Comparison of ENCODE assay signal across 15 cellular contexts in genomic region chr7:77746824-77747165, GRCh38. TPM values are rescaled to one million over a fixed set of nuclear protein-coding genes. Genes with fewer than 3 reads are reported as not detected.
DNase-seq lines count a peak whose midpoint lies in the region; ATAC-seq and TF ChIP-seq lines count a peak whose summit lies in the region.
"Had no signal": no experiment of that assay in that cellular context is flagged by ENCODE, and none has a peak within 500 bp of the region (broad histone marks: within the 10 kb centered on the region; RNA-seq: fewer than 3 reads in every experiment).

No MANE protein-coding gene starts in this region.

- H3K4me1 Mint-ChIP-seq in stimulated activated effector memory CD8-positive, alpha-beta T cell treated with anti-CD3 and anti-CD28 coated beads, Interleukin-12 subunit alpha, Interleukin-12 subunit beta, amount 100 ng/mL, for 72 hours, result peaks cover 19% of the 10 kb centered on the region

- DNase-seq in activated effector memory CD4-positive, alpha-beta T cell treated with anti-CD3 and anti-CD28 coated beads, Interleukin-2, amount 50 U/mL, for 16 hours, result peak; percentile 45
- DNase-seq in activated effector memory CD4-positive, alpha-beta T cell treated with Interleukin-2 at 50 U/mL for 16 hours, result no peak
- DNase-seq in left lobe of liver (ENCODE audit: low spot score) (no peak), erythroblast (lab: John Stamatoyannopoulos, UW) (no peak)
- DNase-seq in stimulated activated effector memory CD8-positive, alpha-beta T cell treated with anti-CD3 and anti-CD28 coated beads, Interleukin-12 subunit alpha, Interleukin-12 subunit beta, amount 100 ng/mL, for 72 hours (ENCODE audit: low spot score in 2 of 2), result no peak
- DNase-seq: 8988T, AML-193, DMS79, GDM1, GOT3, H9 had no signal

- peak overlapping the region; percentile 11; the same call in 1 of the 2 replicates for H3K27ac ChIP-seq in VCaP
- H3K27ac ChIP-seq: BLaER1 had no signal

- no peaks in the 10 kb centered on the region for H3K9me3 Mint-ChIP-seq in stimulated activated effector memory CD8-positive, alpha-beta T cell treated with anti-CD3 and anti-CD28 coated beads, Interleukin-12 subunit alpha, Interleukin-12 subunit beta, amount 100 ng/mL, for 72 hours
- H3K9me3 Mint-ChIP-seq: H9 had no signal

- H3K4me3 Mint-ChIP-seq in stimulated activated effector memory CD8-positive, alpha-beta T cell treated with anti-CD3 and anti-CD28 coated beads, Interleukin-12 subunit alpha, Interleukin-12 subunit beta, amount 100 ng/mL, for 72 hours, result no peak overlapping the region
- H3K4me3 Mint-ChIP-seq: H9 had no signal

- TF ChIP-seq CTCF in VCaP (conservative IDR thresholded peaks at IDR 0.05), result no peak

- no peak for TF ChIP-seq POLR2A in erythroblast (IDR thresholded peaks at IDR 0.05; ENCODE audit: low read length)

- ATAC-seq in left lobe of liver (peak; percentile 19), HG02763 (IDR thresholded peaks at IDR 0.05; ENCODE audit: unreplicated experiment) (no peak), HG02970 (IDR thresholded peaks at IDR 0.05; ENCODE audit: low FRiP score, unreplicated experiment) (no peak)
- ATAC-seq in stimulated activated effector memory CD8-positive, alpha-beta T cell treated with anti-CD3 and anti-CD28 coated beads, Interleukin-12 subunit alpha, Interleukin-12 subunit beta, amount 100 ng/mL, for 72 hours, result no peak

- peaks cover 45% of the 10 kb centered on the region for H3K36me3 Mint-ChIP-seq in stimulated activated effector memory CD8-positive, alpha-beta T cell treated with anti-CD3 and anti-CD28 coated beads, Interleukin-12 subunit alpha, Interleukin-12 subunit beta, amount 100 ng/mL, for 72 hours

- peak overlapping the region; percentile 32 for H3K27ac Mint-ChIP-seq in stimulated activated effector memory CD8-positive, alpha-beta T cell treated with anti-CD3 and anti-CD28 coated beads, Interleukin-12 subunit alpha, Interleukin-12 subunit beta, amount 100 ng/mL, for 72 hours

RNA-seq across cellular contexts. Expression of gene RSBN1L, which starts 50.5 kb away (rescaled TPM):
- total RNA-seq in left lobe of liver, result 7.4 TPM

RNA-seq across cellular contexts. Expression of gene TMEM60, which starts 51.4 kb away (rescaled TPM):
- 5.3 TPM for total RNA-seq in left lobe of liver

RNA-seq across cellular contexts. Expression of gene PHTF2, which starts 51.8 kb away (rescaled TPM):
- total RNA-seq in left lobe of liver, result 3.3 TPM
